ENCODE assay signal across 11 cellular contexts in genomic region chr9:37209431-37210386, GRCh38.
A peak's percentile ranks its signal among the peaks of the same experiment; 100 is the strongest.
DNase-seq lines count a peak whose midpoint lies in the region; ATAC-seq, FAIRE-seq and TF ChIP-seq lines count a peak whose summit lies in the region.
"Had no signal": no experiment of that assay in that cellular context is flagged by ENCODE, and none has a peak within 500 bp of the region (broad histone marks: within the 10 kb centered on the region; RNA-seq: fewer than 3 reads in every experiment).

No MANE protein-coding gene starts in this region.

- no peak overlapping the region for H2AFZ ChIP-seq in HepG2 (ENCODE audit: low read length)

- WGBS in HepG2 (ENCODE audit: low lambda C conversion rate): 45% methylated on average over 2 of the region's 2 CpGs

- no peak overlapping the region for H3K27ac ChIP-seq in HepG2 (ENCODE audit: extremely low read length, insufficient read depth, low read length)

- no TSS peak for BruUV-seq in HepG2 (replicated peaks; lab: Mats Ljungman, UMichigan)

- in situ Hi-C loops in HepG2 (cut with HindIII; ENCODE audit: extremely low pct_ligation_motif_present, low pct_unique_long_range_greater_than_20kb): no loop called here

- no peaks in the 10 kb centered on the region for H3K9me3 ChIP-seq in HepG2 (ENCODE audit: low read length)

- peaks cover 0 to 3% of the 10 kb centered on the region in 2 experiments; a peak in 3 of 5 replicates for H3K36me3 ChIP-seq in HepG2 (replicated peaks in 1 of 2; ENCODE audit: control insufficient read depth in 1 of 2, insufficient read depth in 2 of 2, low read length in 2 of 2)

- peak; percentile 72 for ATAC-seq in WTC11
- no peak for ATAC-seq in HepG2
- no peak for ATAC-seq in GM18858 (IDR thresholded peaks at IDR 0.05; ENCODE audit: unreplicated experiment)

- H4K20me1 ChIP-seq in HepG2 (ENCODE audit: insufficient read depth, low read length): no peaks in the 10 kb centered on the region

- TF ChIP-seq RAD21 in HepG2 (CRISPR knock-in tag; IDR thresholded peaks at IDR 0.05): no peak

- no peak overlapping the region for H3K9ac ChIP-seq in HepG2 (ENCODE audit: insufficient read depth, low read depth, low read length)

- TF ChIP-seq CTCF in HFF-Myc (IDR thresholded peaks at IDR 0.05; ENCODE audit: low read depth, low read length, missing control alignments) (peak; percentile 26), WTC11 (IDR thresholded peaks at IDR 0.05) (no peak), HepG2 (CRISPR knock-in tag; IDR thresholded peaks at IDR 0.05) (0 out of 2 replicates have a peak, but pooled peaks have one; percentile 5)

- no peak overlapping the region for H3K4me3 Mint-ChIP-seq in WTC11
- no peak overlapping the region for H3K4me3 Mint-ChIP-seq in activated naive CD4-positive, alpha-beta T cell treated with anti-CD3 and anti-CD28 coated beads for 36 hours
- H3K4me3 Mint-ChIP-seq: central memory CD8-positive, alpha-beta T cell had no signal

- CTCF ChIA-PET in WTC11 (lab: Charles Lee): interaction anchor here (0.8 to 1.3 kb wide), 3 partner anchors 19 to 115 kb away, joined by 3 read pairs; no protein-coding TSS in a partner anchor
- CTCF ChIA-PET in HepG2 (lab: Yijun Ruan, JAX; ENCODE audit: low intra/inter-chr PET ratio, low total read pairs): no interaction called here
- CTCF ChIA-PET in activated naive CD4-positive, alpha-beta T cell treated with anti-CD3 and anti-CD28 coated beads for 36 hours (lab: Charles Lee): no interaction called here

- H3K4me3 ChIP-seq in HFF-Myc (replicated peaks; ENCODE audit: low read depth, low read length) (no peak overlapping the region), HepG2 (replicated peaks in 1 of 3; ENCODE audit: insufficient read depth in 1 of 3, low read depth in 2 of 3, low read length in 3 of 3) (no peak overlapping the region)
- H3K4me3 ChIP-seq: lung had no signal

- TF ChIP-seq POLR2A in HepG2 (IDR thresholded peaks at IDR 0.05; ENCODE audit: insufficient read depth in 1 of 2, low read depth in 2 of 2, low read length in 2 of 2): no peak

- H3K9me3 Mint-ChIP-seq in WTC11: 0 out of 2 replicates have a peak, but pooled peaks cover 3% of the 10 kb centered on the region
- H3K9me3 Mint-ChIP-seq in activated naive CD4-positive, alpha-beta T cell treated with anti-CD3 and anti-CD28 coated beads for 36 hours: no peaks in the 10 kb centered on the region
- H3K9me3 Mint-ChIP-seq: central memory CD8-positive, alpha-beta T cell had no signal

- no peaks in the 10 kb centered on the region for H3K4me1 ChIP-seq in HepG2 (ENCODE audit: insufficient read depth, low read length)

- H3K36me3 Mint-ChIP-seq in WTC11: peaks cover 6% of the 10 kb centered on the region
- H3K36me3 Mint-ChIP-seq in activated naive CD4-positive, alpha-beta T cell treated with anti-CD3 and anti-CD28 coated beads for 36 hours (ENCODE audit: low read depth): peaks cover 34% of the 10 kb centered on the region

- peak overlapping the region; percentile 72; the same call in 1 of the 2 replicates for H3K27ac Mint-ChIP-seq in WTC11
- H3K27ac Mint-ChIP-seq in activated naive CD4-positive, alpha-beta T cell treated with anti-CD3 and anti-CD28 coated beads for 36 hours: no peak overlapping the region

- H3K79me2 ChIP-seq in HepG2 (ENCODE audit: insufficient read depth, low read length): no peaks in the 10 kb centered on the region

- H3K4me2 ChIP-seq in HepG2 (ENCODE audit: low read depth, low read length): no peak overlapping the region

- H3K4me1 Mint-ChIP-seq in WTC11: peaks cover 37% of the 10 kb centered on the region
- H3K4me1 Mint-ChIP-seq in activated naive CD4-positive, alpha-beta T cell treated with anti-CD3 and anti-CD28 coated beads for 36 hours (ENCODE audit: low read depth): peaks cover 36% of the 10 kb centered on the region

- peak; percentile 21 for DNase-seq in EH (ENCODE audit: low read depth)
- DNase-seq in HFF-Myc (ENCODE audit: extremely low read depth, low read depth): no peak
- no peak for DNase-seq in WTC11 (ENCODE audit: low spot score)
- DNase-seq in HepG2 (ENCODE audit: low spot score): peak; percentile 9
- DNase-seq in NCI-H2196 (lab: John Stamatoyannopoulos, UW; ENCODE audit: unreplicated experiment): no peak
- no peak for DNase-seq in activated naive CD4-positive, alpha-beta T cell treated with anti-CD3 and anti-CD28 coated beads for 36 hours
- no peak for DNase-seq in stimulated activated CD8-positive, alpha-beta memory T cell treated with anti-CD3 and anti-CD28 coated beads, Interleukin-4, amount 100 ng/mL, for 48 hours
- DNase-seq: activated CD4-positive, CD25-positive, alpha-beta regulatory T cell had no signal

- no peak for TF ChIP-seq EP300 in HepG2 (IDR thresholded peaks at IDR 0.05; ENCODE audit: low read depth in 2 of 2, low read length in 2 of 2)
- no peak for TF ChIP-seq EP300 in HepG2 (CRISPR knock-in tag; IDR thresholded peaks at IDR 0.05; ENCODE audit: borderline replicate concordance)

- H3K27me3 ChIP-seq in HepG2 (ENCODE audit: control insufficient read depth in 1 of 2, insufficient read depth in 2 of 2, low read length in 2 of 2): no peaks in the 10 kb centered on the region

- no peak for FAIRE-seq in HepG2 (lab: Jason Lieb, UNC)

- POLR2A ChIA-PET in WTC11 (lab: Charles Lee) (interaction anchor here (1.4 kb wide), 1 partner anchor 42 kb away, joined by 4 read pairs; no protein-coding TSS in a partner anchor), HepG2 (lab: Yijun Ruan, JAX) (no interaction called here)

- no peaks in the 10 kb centered on the region for H3K27me3 Mint-ChIP-seq in WTC11 (ENCODE audit: low read depth)
- H3K27me3 Mint-ChIP-seq in activated naive CD4-positive, alpha-beta T cell treated with anti-CD3 and anti-CD28 coated beads for 36 hours (ENCODE audit: low read depth): no peaks in the 10 kb centered on the region
- H3K27me3 Mint-ChIP-seq: central memory CD8-positive, alpha-beta T cell had no signal

- intact Hi-C loops in HepG2 (cut with micrococcal nuclease; ENCODE audit: unreplicated experiment): no loop called here
- intact Hi-C loops in activated naive CD4-positive, alpha-beta T cell treated with anti-CD3 and anti-CD28 coated beads for 36 hours (cut with micrococcal nuclease): loop anchor here (1.0 to 5.0 kb wide), 4 partner anchors 23 to 92 kb away; partner anchors contain the start of gene ZCCHC7

TF ChIP-seq in WTC11, 78 proteins besides CTCF, POLR2A, EP300 and RAD21 (continues in another document):
- TF ChIP-seq ATF1 (CRISPR knock-in tag; IDR thresholded peaks at IDR 0.05) (no peak), HMGXB4 (CRISPR knock-in tag; IDR thresholded peaks at IDR 0.05) (no peak), FOXK1 (CRISPR knock-in tag; IDR thresholded peaks at IDR 0.05) (no peak), NR1H2 (CRISPR knock-in tag; IDR thresholded peaks at IDR 0.05) (no peak), ZNF219 (CRISPR knock-in tag; IDR thresholded peaks at IDR 0.05; ENCODE audit: borderline replicate concordance) (no peak)

TF ChIP-seq in HepG2, 621 proteins besides CTCF, POLR2A, EP300 and RAD21:
- TF ChIP-seq GFI1 (CRISPR knock-in tag; IDR thresholded peaks at IDR 0.05; ENCODE audit: borderline replicate concordance) (no peak), SCMH1 (CRISPR knock-in tag; IDR thresholded peaks at IDR 0.05; ENCODE audit: borderline replicate concordance) (no peak), TBX3 (IDR thresholded peaks at IDR 0.05; ENCODE audit: borderline replicate concordance) (no peak), ZNF576 (CRISPR knock-in tag; IDR thresholded peaks at IDR 0.05) (no peak), GATA4 (IDR thresholded peaks at IDR 0.05; ENCODE audit: borderline replicate concordance, low read depth) (no peak), KAT8 (CRISPR knock-in tag; IDR thresholded peaks at IDR 0.05) (no peak), PHB2 (IDR thresholded peaks at IDR 0.05; ENCODE audit: partially characterized antibody) (no peak), TGIF2 (CRISPR knock-in tag; IDR thresholded peaks at IDR 0.05) (no peak), REL (CRISPR knock-in tag; conservative IDR thresholded peaks at IDR 0.05) (no peak)

Comparison
In these comparisons a context has a peak if more than half of its experiments do, and no peak if none do; other contexts are left out.
1. DNase-seq: peak in EH (single experiment) and HepG2 (single experiment); none in HFF-Myc (single experiment), WTC11 (single experiment), NCI-H2196 (single experiment), activated naive CD4-positive, alpha-beta T cell treated with anti-CD3 and anti-CD28 coated beads for 36 hours (single experiment) and stimulated activated CD8-positive, alpha-beta memory T cell treated with anti-CD3 and anti-CD28 coated beads, Interleukin-4, amount 100 ng/mL, for 48 hours (single experiment).